ENCODE assay signal across 12 cellular contexts in the genomic region with DNA sequence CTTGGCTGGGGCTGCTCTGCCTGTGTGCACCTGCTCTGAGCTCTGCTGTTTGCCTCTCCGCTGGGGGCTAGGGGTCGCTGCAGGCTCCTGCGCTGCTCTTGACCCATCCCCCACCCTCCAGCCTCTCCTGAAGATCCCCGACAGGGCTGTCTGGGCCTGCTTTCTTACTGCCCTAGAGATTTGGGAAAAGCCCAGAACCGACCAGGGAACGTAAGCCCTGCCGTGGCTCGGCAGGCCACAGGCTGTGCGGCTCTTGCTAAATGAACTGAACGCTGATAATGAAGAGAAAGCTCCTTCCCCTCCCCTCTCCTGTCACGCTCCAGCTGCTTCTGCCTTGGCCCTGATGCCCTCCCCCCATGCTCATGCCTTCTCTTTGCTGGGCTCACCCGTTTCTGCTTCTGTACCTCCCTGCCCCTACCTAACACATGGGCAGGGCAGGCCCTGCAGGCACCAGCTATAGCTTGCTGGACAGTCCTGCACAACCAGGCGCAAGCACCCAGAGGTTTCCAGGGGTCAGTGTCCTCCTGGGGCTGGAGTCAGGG. TPM values are rescaled to one million over a fixed set of nuclear protein-coding genes. Genes with fewer than 3 reads are reported as not detected.
DNase-seq lines count a peak whose midpoint lies in the region; ATAC-seq, FAIRE-seq and TF ChIP-seq lines count a peak whose summit lies in the region.
"Had no signal": no experiment of that assay in that cellular context is flagged by ENCODE, and none has a peak within 500 bp of the region (broad histone marks: within the 10 kb centered on the region; RNA-seq: fewer than 3 reads in every experiment).

No MANE protein-coding gene starts in this region.

- TF ChIP-seq EP300 in HepG2 (IDR thresholded peaks at IDR 0.05; ENCODE audit: low read depth in 2 of 2, low read length in 2 of 2): peak in 1 of 2 experiments; percentile 30; a peak in 1 of 4 replicates
- TF ChIP-seq EP300 in HepG2 (CRISPR knock-in tag; IDR thresholded peaks at IDR 0.05; ENCODE audit: borderline replicate concordance): no peak

- H3K4me1 ChIP-seq in HepG2 (ENCODE audit: insufficient read depth, low read length): peaks cover 55% of the 10 kb centered on the region
- peaks cover 0 to 29% (median 13%) of the 10 kb centered on the region in 4 donors for H3K4me1 ChIP-seq in right lobe of liver
- peaks cover 32% of the 10 kb centered on the region for H3K4me1 ChIP-seq in astrocyte (ENCODE audit: insufficient read depth, low read length)
- H3K4me1 ChIP-seq in iPS-18a (ENCODE audit: control insufficient read depth, low read depth, low read length): peaks cover 8% of the 10 kb centered on the region

- 10% methylated on average over 13 of the region's 13 CpGs for WGBS in HepG2 (ENCODE audit: low lambda C conversion rate)
- WGBS in right lobe of liver (ENCODE audit: insufficient coverage, low coverage, low lambda C conversion rate, missing lambda C conversion rate): 55% methylated on average over 6 of the region's 13 CpGs

- peak overlapping the region; percentile 32; the same call in 1 of the 2 replicates for H3K9ac ChIP-seq in HepG2 (ENCODE audit: insufficient read depth, low read depth, low read length)
- peak overlapping the region; percentile 62 for H3K9ac ChIP-seq in astrocyte (ENCODE audit: low read length)
- H3K9ac ChIP-seq in iPS-18a (ENCODE audit: low read length): no peak overlapping the region

- TF ChIP-seq RAD21 in HepG2 (CRISPR knock-in tag; IDR thresholded peaks at IDR 0.05): peak; percentile 96

- FAIRE-seq in HepG2 (lab: Jason Lieb, UNC) (peak; percentile 40), astrocyte (lab: Jason Lieb, UNC) (no peak)
- FAIRE-seq: frontal cortex had no signal

- peak overlapping the region; percentile 99 for H3K27ac Mint-ChIP-seq in astrocyte (ENCODE audit: unreplicated experiment)

- H3K4me3 ChIP-seq in HepG2 (replicated peaks in 1 of 3; ENCODE audit: insufficient read depth in 1 of 3, low read depth in 2 of 3, low read length in 3 of 3): peak overlapping the region in 2 of 3 experiments; percentile 3 to 58; a peak in 1 of 6 replicates
- no peak overlapping the region for H3K4me3 ChIP-seq in right lobe of liver
- H3K4me3 ChIP-seq in astrocyte (ENCODE audit: insufficient read depth, low read depth, low read length): no peak overlapping the region
- peak overlapping the region; percentile 1 for H3K4me3 ChIP-seq in iPS-18a (ENCODE audit: low read length)

- H2AFZ ChIP-seq in HepG2 (ENCODE audit: low read length) (peak overlapping the region; percentile 5), astrocyte (ENCODE audit: low read depth, low read length) (peak overlapping the region; percentile 28)

- ATAC-seq in HepG2 (peak; percentile 85), right lobe of liver (no peak), HG02678 (IDR thresholded peaks at IDR 0.05; ENCODE audit: unreplicated experiment) (no peak)
- no peak for ATAC-seq in activated CD4-positive, CD25-positive, alpha-beta regulatory T cell treated with anti-CD3 and anti-CD28 coated beads, Interleukin-2, amount 50 U/mL, for 24 hours

- no TSS peak for BruUV-seq in HepG2 (replicated peaks; lab: Mats Ljungman, UMichigan)

- H3K9me3 ChIP-seq in HepG2 (ENCODE audit: low read length) (no peaks in the 10 kb centered on the region), right lobe of liver (no peaks in the 10 kb centered on the region), astrocyte (ENCODE audit: insufficient read depth, low read depth, low read length) (no peaks in the 10 kb centered on the region), iPS-18a (ENCODE audit: control insufficient read depth, low read depth, low read length) (no peaks in the 10 kb centered on the region)

- H3K4me1 Mint-ChIP-seq in astrocyte (ENCODE audit: low read depth, unreplicated experiment): peaks cover 39% of the 10 kb centered on the region
- H3K4me1 Mint-ChIP-seq: CD14-positive monocyte had no signal

- no peaks in the 10 kb centered on the region for H3K9me3 Mint-ChIP-seq in astrocyte (ENCODE audit: unreplicated experiment)
- H3K9me3 Mint-ChIP-seq: CD14-positive monocyte had no signal

- H3K27ac ChIP-seq in HepG2 (ENCODE audit: extremely low read length, insufficient read depth, low read length) (no peak overlapping the region), right lobe of liver (no peak overlapping the region), astrocyte (ENCODE audit: low read depth, low read length) (peak overlapping the region; percentile 88), iPS-18a (ENCODE audit: low read length) (no peak overlapping the region)

- no peak for TF ChIP-seq POLR2A in HepG2 (IDR thresholded peaks at IDR 0.05; ENCODE audit: insufficient read depth in 1 of 2, low read depth in 2 of 2, low read length in 2 of 2)
- TF ChIP-seq POLR2A in right lobe of liver (IDR thresholded peaks at IDR 0.05): no peak

- H4K20me1 ChIP-seq in HepG2 (ENCODE audit: insufficient read depth, low read length): no peaks in the 10 kb centered on the region
- H4K20me1 ChIP-seq in astrocyte (ENCODE audit: insufficient read depth, low read length): no peaks in the 10 kb centered on the region

- H3K27me3 Mint-ChIP-seq in astrocyte (ENCODE audit: low read depth, unreplicated experiment): peaks cover 18% of the 10 kb centered on the region

- no peaks in the 10 kb centered on the region for H3K36me3 Mint-ChIP-seq in astrocyte (ENCODE audit: low read depth, unreplicated experiment)
- H3K36me3 Mint-ChIP-seq: CD14-positive monocyte had no signal

- peaks cover 26 to 86% of the 10 kb centered on the region in 2 experiments for H3K27me3 ChIP-seq in HepG2 (ENCODE audit: control insufficient read depth in 1 of 2, insufficient read depth in 2 of 2, low read length in 2 of 2)
- no peaks in the 10 kb centered on the region for H3K27me3 ChIP-seq in right lobe of liver
- H3K27me3 ChIP-seq in astrocyte (ENCODE audit: insufficient read depth, low read length): peaks cover 13% of the 10 kb centered on the region
- no peaks in the 10 kb centered on the region for H3K27me3 ChIP-seq in iPS-18a (ENCODE audit: control insufficient read depth, insufficient read depth, low read length)

- peak overlapping the region; percentile 50 for H3K4me3 Mint-ChIP-seq in astrocyte (ENCODE audit: unreplicated experiment)
- H3K4me3 Mint-ChIP-seq: CD14-positive monocyte had no signal

- H3K79me2 ChIP-seq in HepG2 (ENCODE audit: insufficient read depth, low read length): no peaks in the 10 kb centered on the region
- no peaks in the 10 kb centered on the region for H3K79me2 ChIP-seq in astrocyte (ENCODE audit: insufficient read depth, low read length)

- H3K4me2 ChIP-seq in HepG2 (ENCODE audit: low read depth, low read length) (peak overlapping the region; percentile 84), astrocyte (ENCODE audit: low read length) (peak overlapping the region; percentile 74)

- in situ Hi-C loops in HepG2 (cut with HindIII; ENCODE audit: extremely low pct_ligation_motif_present, low pct_unique_long_range_greater_than_20kb): no loop called here

- CTCF ChIA-PET in HepG2 (lab: Yijun Ruan, JAX; ENCODE audit: low intra/inter-chr PET ratio, low total read pairs): interaction anchor here (4.2 kb wide), 1 partner anchor 62 kb away, joined by 34 read pairs; no protein-coding TSS in a partner anchor

- intact Hi-C loops in HepG2 (cut with micrococcal nuclease; ENCODE audit: unreplicated experiment) (loop anchor here (2.0 kb wide), 1 partner anchor 13 kb away; no protein-coding TSS in a partner anchor), right lobe of liver (cut with DNase I) (no loop called here)

- POLR2A ChIA-PET in HepG2 (lab: Yijun Ruan, JAX): interaction anchor here (1.0 to 5.1 kb wide), 6 partner anchors 10 to 34 kb away, joined by 6 to 47 read pairs (median 8); a partner anchor contains a TSS

- DNase-seq in HepG2 (ENCODE audit: low spot score) (peak; percentile 67), right lobe of liver (no peak), astrocyte (ENCODE audit: low read depth) (peak; percentile 26)
- no peak for DNase-seq in activated CD4-positive, CD25-positive, alpha-beta regulatory T cell (lab: John Stamatoyannopoulos, UW)
- no peak for DNase-seq in activated CD4-positive, alpha-beta T cell treated with anti-CD3 and anti-CD28 coated beads, Interleukin-2, amount 50 U/mL, for 4 hours
- DNase-seq: MM.1S; stimulated activated CD4-positive, alpha-beta T cell treated with anti-CD3 and anti-CD28 coated beads, Interleukin-1b, Interleukin-23, amount 100 ng/mL, for 48 hours had no signal

- H3K36me3 ChIP-seq in HepG2 (replicated peaks in 1 of 2; ENCODE audit: control insufficient read depth in 1 of 2, insufficient read depth in 2 of 2, low read length in 2 of 2) (no peaks in the 10 kb centered on the region), right lobe of liver (no peaks in the 10 kb centered on the region), astrocyte (ENCODE audit: insufficient read depth, low read length) (no peaks in the 10 kb centered on the region), iPS-18a (ENCODE audit: control insufficient read depth, low read depth, low read length) (no peaks in the 10 kb centered on the region)

- peak; percentile 98 for TF ChIP-seq CTCF in HepG2 (CRISPR knock-in tag; IDR thresholded peaks at IDR 0.05)
- TF ChIP-seq CTCF in right lobe of liver (IDR thresholded peaks at IDR 0.05): peak in 1 of 4 donors; percentile 12
- peak; percentile 31 for TF ChIP-seq CTCF in astrocyte (IDR thresholded peaks at IDR 0.05; ENCODE audit: insufficient read depth, low read depth, low read length)

RNA-seq across cellular contexts. Expression of a gene that starts 32.0 kb away (rescaled TPM):
- total RNA-seq in HepG2 (2016; rRNA removed; fragmentation: Illumina TruSeq; extraction: Trizol) (47.0 and 50.5 TPM in 2 replicates), right lobe of liver (10 to 100 TPM; 24.5 to 39.7 (median 28.6) TPM), astrocyte (37.8 and 40.0 TPM in 2 replicates)
- 5.3 and 6.4 TPM in 2 replicates for total RNA-seq in HepG2 (2016; cell fraction: cytosol; rRNA removed; fragmentation: Illumina TruSeq; extraction: Trizol; ENCODE audit: low read depth)
- total RNA-seq in HepG2 (2016; cell fraction: insoluble cytoplasmic fraction; rRNA removed; fragmentation: Illumina TruSeq; extraction: Trizol): 44.0 and 57.6 TPM in 2 replicates
- 23.6 and 27.0 TPM in 2 replicates for total RNA-seq in HepG2 (2016; cell fraction: membrane; rRNA removed; fragmentation: Illumina TruSeq; extraction: Trizol)
- 52.1 and 60.5 TPM in 2 replicates for total RNA-seq in HepG2 (2016; cell fraction: nucleus; rRNA removed; fragmentation: Illumina TruSeq; extraction: Trizol)
- polyA plus RNA-seq in HepG2 (2011; rRNA removed): 66.3 and 76.9 TPM in 2 replicates
- polyA plus RNA-seq in HepG2 (2011; cell fraction: cytosol; rRNA removed): 40.5 and 52.8 TPM in 2 replicates
- 117 and 148 TPM in 2 replicates for polyA plus RNA-seq in HepG2 (2011; cell fraction: nucleus; rRNA removed)
- polyA plus RNA-seq in HepG2 (2012): 58.6 and 62.1 TPM in 2 replicates
- 1.5 and 2.4 TPM in 2 replicates for polyA plus RNA-seq in HepG2 (2016; cell fraction: cytosol; fragmentation: Illumina TruSeq; extraction: Trizol; ENCODE audit: low read depth)
- 41.2 and 44.9 TPM in 2 replicates for polyA plus RNA-seq in HepG2 (2016; cell fraction: insoluble cytoplasmic fraction; fragmentation: Illumina TruSeq; extraction: Trizol; ENCODE audit: low read depth)
- 10.2 and 12.5 TPM in 2 replicates for polyA plus RNA-seq in HepG2 (2016; cell fraction: membrane; fragmentation: Illumina TruSeq; extraction: Trizol; ENCODE audit: low read depth)
- polyA plus RNA-seq in HepG2 (2016; cell fraction: nucleus; fragmentation: Illumina TruSeq; extraction: Trizol; ENCODE audit: insufficient read depth, low read depth): 134 and 146 TPM in 2 replicates
- polyA minus RNA-seq in HepG2 (2011; rRNA and poly(A)+ RNA removed; ENCODE audit: low replicate concordance): 20.0 and 41.6 TPM in 2 replicates
- polyA minus RNA-seq in HepG2 (2011; cell fraction: cytosol; rRNA and poly(A)+ RNA removed): 36.8 and 46.1 TPM in 2 replicates
- 78.9 and 107 TPM in 2 replicates for polyA minus RNA-seq in HepG2 (2011; cell fraction: nucleus; rRNA and poly(A)+ RNA removed)

RNA-seq across cellular contexts. Expression of a gene that starts 59.3 kb away (rescaled TPM):
- 0.42 and 0.58 TPM in 2 replicates for total RNA-seq in HepG2 (2016; rRNA removed; fragmentation: Illumina TruSeq; extraction: Trizol)
- total RNA-seq in HepG2 (2016; cell fraction: cytosol; rRNA removed; fragmentation: Illumina TruSeq; extraction: Trizol; ENCODE audit: low read depth): 0.10 TPM in 1 of 2 replicates, not detected in the other
- 0.12 and 0.30 TPM in 2 replicates for total RNA-seq in HepG2 (2016; cell fraction: insoluble cytoplasmic fraction; rRNA removed; fragmentation: Illumina TruSeq; extraction: Trizol)
- total RNA-seq in HepG2 (2016; cell fraction: membrane; rRNA removed; fragmentation: Illumina TruSeq; extraction: Trizol): 0.07 and 0.34 TPM in 2 replicates
- 0.88 and 1.2 TPM in 2 replicates for total RNA-seq in HepG2 (2016; cell fraction: nucleus; rRNA removed; fragmentation: Illumina TruSeq; extraction: Trizol)
- 2.5 and 3.2 TPM in 2 replicates for polyA plus RNA-seq in HepG2 (2011; rRNA removed)
- polyA plus RNA-seq in HepG2 (2011; cell fraction: cytosol; rRNA removed): 1.5 TPM in 2 replicates
- 3.2 and 3.4 TPM in 2 replicates for polyA plus RNA-seq in HepG2 (2011; cell fraction: nucleus; rRNA removed)
- 1.0 and 1.6 TPM in 2 replicates for polyA plus RNA-seq in HepG2 (2012)
- polyA plus RNA-seq in HepG2 (2016; cell fraction: cytosol; fragmentation: Illumina TruSeq; extraction: Trizol; ENCODE audit: low read depth): 0.15 TPM in 1 of 2 replicates, not detected in the other
- 0.27 and 0.67 TPM in 2 replicates for polyA plus RNA-seq in HepG2 (2016; cell fraction: insoluble cytoplasmic fraction; fragmentation: Illumina TruSeq; extraction: Trizol; ENCODE audit: low read depth)
- polyA plus RNA-seq in HepG2 (2016; cell fraction: membrane; fragmentation: Illumina TruSeq; extraction: Trizol; ENCODE audit: low read depth): 0.15 and 0.27 TPM in 2 replicates
- 1.2 and 2.9 TPM in 2 replicates for polyA plus RNA-seq in HepG2 (2016; cell fraction: nucleus; fragmentation: Illumina TruSeq; extraction: Trizol; ENCODE audit: insufficient read depth, low read depth)
- polyA minus RNA-seq in HepG2 (2011; rRNA and poly(A)+ RNA removed; ENCODE audit: low replicate concordance): 1.4 TPM in 1 of 2 replicates, not detected in the other
- polyA minus RNA-seq in HepG2 (2011; cell fraction: cytosol; rRNA and poly(A)+ RNA removed): 0.20 and 0.70 TPM in 2 replicates
- polyA minus RNA-seq in HepG2 (2011; cell fraction: nucleus; rRNA and poly(A)+ RNA removed): 1.8 and 3.6 TPM in 2 replicates
- under 1 TPM in 2 of 6 experiments, not detected in 4; 0.06 to 0.09 TPM for total RNA-seq in right lobe of liver
- 0.17 TPM in 1 of 2 replicates, not detected in the other for total RNA-seq in astrocyte
- polyA plus RNA-seq: CD14-positive monocyte had no signal

Comparison
In these comparisons a context has a peak if more than half of its experiments do, and no peak if none do; other contexts are left out.
1. DNase-seq: peak in HepG2 (single experiment) and astrocyte (single experiment); none in right lobe of liver (0 of 3), activated CD4-positive, CD25-positive, alpha-beta regulatory T cell (0 of 4) and activated CD4-positive, alpha-beta T cell treated with anti-CD3 and anti-CD28 coated beads, Interleukin-2, amount 50 U/mL, for 4 hours (0 of 2).
2. H3K4me3 ChIP-seq: peak in HepG2 (2 of 3) and iPS-18a (single experiment); none in right lobe of liver (0 of 3) and astrocyte (single experiment).